ENCODE assay signal across 8 cellular contexts in the genomic region with DNA sequence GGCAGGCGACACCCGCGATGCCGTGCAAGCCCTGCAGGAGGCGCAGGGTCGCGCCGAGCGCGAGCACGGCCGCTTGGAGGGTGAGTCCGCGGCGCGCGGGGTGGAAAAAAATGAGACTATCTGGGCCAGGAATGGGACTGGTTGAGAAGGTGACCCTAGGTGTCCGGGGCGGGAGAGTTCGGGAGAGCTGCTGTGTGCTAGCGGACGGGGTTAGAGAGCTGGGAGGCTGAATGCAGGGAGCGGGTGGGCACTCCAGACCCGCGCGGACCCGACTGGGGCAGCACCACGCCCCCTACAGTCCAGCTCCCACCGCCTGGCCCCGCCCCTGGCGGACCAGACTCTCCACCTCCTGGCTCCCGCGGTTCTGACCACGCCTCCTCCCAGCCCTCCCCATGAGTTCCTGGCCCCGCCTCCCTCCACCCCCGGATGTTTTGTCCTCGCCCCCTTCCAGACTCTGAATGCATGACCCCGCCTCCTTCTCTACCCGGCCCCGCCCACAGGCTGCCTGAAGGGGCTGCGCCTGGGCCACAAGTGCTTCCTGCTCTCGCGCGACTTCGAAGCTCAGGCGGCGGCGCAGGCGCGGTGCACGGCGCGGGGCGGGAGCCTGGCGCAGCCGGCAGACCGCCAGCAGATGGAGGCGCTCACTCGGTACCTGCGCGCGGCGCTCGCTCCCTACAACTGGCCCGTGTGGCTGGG. TPM values are rescaled to one million over a fixed set of nuclear protein-coding genes. Genes with fewer than 3 reads are reported as not detected.
A peak's percentile ranks its signal among the peaks of the same experiment; 100 is the strongest.
DNase-seq lines count a peak whose midpoint lies in the region; ATAC-seq, FAIRE-seq and TF ChIP-seq lines count a peak whose summit lies in the region.

No MANE protein-coding gene starts in this region.

- H3K27ac ChIP-seq in body of pancreas: peak overlapping the region; percentile 53 to 79 (median 68)

- FAIRE-seq in TTC549 (lab: Jason Lieb, UNC): peak; percentile 87

- peak; percentile 98 for DNase-seq in GM04504 (ENCODE audit: low read depth)
- peak; percentile 95 to 99 (median 97) for DNase-seq in NCI-H1417 (lab: John Stamatoyannopoulos, UW)
- DNase-seq in body of pancreas: peak; percentile 97 to 100 (median 99)
- peak; percentile 84 for DNase-seq in iPS DF 19.7 (ENCODE audit: low read depth, low spot score)
- peak; percentile 100 for DNase-seq in sciatic nerve (ENCODE audit: low spot score)

- no peaks in the 10 kb centered on the region for H3K27me3 ChIP-seq in body of pancreas

- 0 to 1% methylated on average over 15 to 65 of the region's 65 CpGs for WGBS in body of pancreas, 2 donors

- peaks cover 23% of the 10 kb centered on the region for H3K4me1 ChIP-seq in body of pancreas

- intact Hi-C loops in body of pancreas (cut with DNase I) (no loop called here), sciatic nerve (cut with DNase I) (no loop called here)

- H3K9me3 ChIP-seq in body of pancreas: no peaks in the 10 kb centered on the region

- TF ChIP-seq POLR2A in body of pancreas (IDR thresholded peaks at IDR 0.05): peak in 2 of 3 donors; percentile 64 to 74

- no peaks in the 10 kb centered on the region for H3K36me3 ChIP-seq in body of pancreas (replicated peaks in 1 of 2; ENCODE audit: insufficient read depth in 1 of 2, low read depth in 2 of 2)

- TF ChIP-seq CTCF in body of pancreas (IDR thresholded peaks at IDR 0.05): peak; percentile 56 to 89 (median 73)

- H3K4me3 ChIP-seq in body of pancreas: peak overlapping the region; percentile 32 to 44

- ATAC-seq in HG02588 (IDR thresholded peaks at IDR 0.05; ENCODE audit: unreplicated experiment) (peak; percentile 69), body of pancreas (peak; percentile 94), sciatic nerve (peak; percentile 97), HG02840 (IDR thresholded peaks at IDR 0.05; ENCODE audit: low FRiP score, unreplicated experiment) (no peak)

RNA-seq across cellular contexts. Expression of a gene that starts 1.5 kb away (rescaled TPM):
- total RNA-seq in body of pancreas (10 to 100 TPM in 1 of 2 donors, 1 to 10 TPM in 1; 5.2 to 24.1 TPM), sciatic nerve (16.6 TPM)

RNA-seq across cellular contexts. Expression of a gene that starts 5.1 kb away (rescaled TPM):
- 1 to 10 TPM in 1 of 2 donors, under 1 TPM in 1; 0.26 to 2.3 TPM for total RNA-seq in body of pancreas
- 1.4 TPM for total RNA-seq in sciatic nerve

RNA-seq across cellular contexts. Expression of a gene that starts 45.6 kb away (rescaled TPM):
- not detected for total RNA-seq in body of pancreas
- not detected for total RNA-seq in sciatic nerve
